In genomic region chr5:98771389-98772109, GRCh38 we compare ENCODE assay signal across 8 cellular contexts. TPM values are rescaled to one million over a fixed set of nuclear protein-coding genes. Genes with fewer than 3 reads are reported as not detected.
A peak's percentile ranks its signal among the peaks of the same experiment; 100 is the strongest.
DNase-seq lines count a peak whose midpoint lies in the region; ATAC-seq, FAIRE-seq and TF ChIP-seq lines count a peak whose summit lies in the region.

No MANE protein-coding gene starts in this region.

- H3K4me1 ChIP-seq in endothelial cell of umbilical vein (ENCODE audit: control insufficient read depth, extremely low read depth, insufficient read depth, low read length) (peaks cover 36% of the 10 kb centered on the region), mononuclear cell (ENCODE audit: insufficient read depth, low read length) (peaks cover 61% of the 10 kb centered on the region)

- H3K79me2 ChIP-seq in endothelial cell of umbilical vein (ENCODE audit: control insufficient read depth, insufficient read depth, low read length), result peaks cover 38% of the 10 kb centered on the region

- H3K9me3 ChIP-seq in endothelial cell of umbilical vein (replicated peaks; ENCODE audit: control insufficient read depth, insufficient read depth, low read length), result no peaks in the 10 kb centered on the region
- H3K9me3 ChIP-seq in mononuclear cell (ENCODE audit: low read depth, low read length), result no peaks in the 10 kb centered on the region

- H4K20me1 ChIP-seq in endothelial cell of umbilical vein (replicated peaks; ENCODE audit: control insufficient read depth, extremely low read depth, insufficient read depth, low read length), result peaks cover 5% of the 10 kb centered on the region

- H3K27me3 ChIP-seq in endothelial cell of umbilical vein (ENCODE audit: control insufficient read depth in 2 of 2, insufficient read depth in 2 of 2, low read length in 2 of 2) (no peaks in the 10 kb centered on the region), mononuclear cell (ENCODE audit: insufficient read depth, low read length) (peaks cover 80% of the 10 kb centered on the region)

- dilution Hi-C loops in endothelial cell of umbilical vein (cut with MboI; ENCODE audit: extremely low pct_ligation_motif_present, low sequenced_read_pairs), result no loop called here

- FAIRE-seq in endothelial cell of umbilical vein (lab: Jason Lieb, UNC), result no peak

- H3K27ac ChIP-seq in endothelial cell of umbilical vein (ENCODE audit: insufficient read depth, low read depth, low read length), result peak overlapping the region; percentile 73

- TF ChIP-seq POLR2A in endothelial cell of umbilical vein (IDR thresholded peaks at IDR 0.05; ENCODE audit: low read depth, low read length), result no peak

- CTCF ChIA-PET in endothelial cell of umbilical vein (lab: Charles Lee), result interaction anchor here (0.8 to 7.2 kb wide), 16 partner anchors 9 to 1540 kb away, joined by 3 to 94 read pairs (median 5); no protein-coding TSS in a partner anchor

- ATAC-seq in HG03432 (IDR thresholded peaks at IDR 0.05; ENCODE audit: unreplicated experiment) (peak; percentile 7), HG02970 (IDR thresholded peaks at IDR 0.05; ENCODE audit: low FRiP score, unreplicated experiment) (no peak)

- H3K9ac ChIP-seq in endothelial cell of umbilical vein (replicated peaks; ENCODE audit: extremely low read depth, insufficient read depth, low read length), result peak overlapping the region; percentile 87

- H3K36me3 ChIP-seq in endothelial cell of umbilical vein (ENCODE audit: control insufficient read depth in 2 of 2, extremely low read depth in 1 of 2, insufficient read depth in 2 of 2, low read length in 2 of 2), result no peaks in the 10 kb centered on the region

- H3K9me1 ChIP-seq in endothelial cell of umbilical vein (replicated peaks; ENCODE audit: control insufficient read depth, extremely low read depth, insufficient read depth, low read length), result no peaks in the 10 kb centered on the region

- H3K4me3 ChIP-seq in endothelial cell of umbilical vein (replicated peaks in 1 of 3; ENCODE audit: insufficient read depth in 1 of 3, low read depth in 1 of 3, low read length in 3 of 3), result peak overlapping the region; percentile 70 to 96 (median 90)
- peak overlapping the region; percentile 47 for H3K4me3 ChIP-seq in mononuclear cell (ENCODE audit: low read length)

- peak; percentile 67 to 75 for TF ChIP-seq CTCF in endothelial cell of umbilical vein (IDR thresholded peaks at IDR 0.05; ENCODE audit: extremely low read depth in 1 of 2, insufficient read depth in 1 of 2, low read depth in 1 of 2, low read length in 2 of 2)

- peak overlapping the region; percentile 60 for H2AFZ ChIP-seq in endothelial cell of umbilical vein (ENCODE audit: low read depth, low read length)

- DNase-seq in Daoy (ENCODE audit: low read depth), result peak; percentile 82
- peak; percentile 52 to 83 for DNase-seq in NCI-H526 (lab: John Stamatoyannopoulos, UW)
- peak; percentile 50 to 61 for DNase-seq in activated CD4-positive, alpha-beta T cell treated with anti-CD3 and anti-CD28 coated beads, Interleukin-2, amount 50 U/mL, for 48 hours
- peak; percentile 92 for DNase-seq in endothelial cell of umbilical vein (ENCODE audit: low read depth, low spot score)
- DNase-seq in stromal cell of bone marrow (ENCODE audit: low read depth), result peak; percentile 89

- no TSS peak for BruUV-seq in endothelial cell of umbilical vein (replicated peaks; lab: Mats Ljungman, UMichigan)

- POLR2A ChIA-PET in endothelial cell of umbilical vein (lab: Charles Lee), result no interaction called here

- intact Hi-C loops in endothelial cell of umbilical vein (cut with micrococcal nuclease), result loop anchor here (1.0 to 10.0 kb wide), 9 partner anchors 261 to 1889 kb away; partner anchors contain the start of gene LNPEP

- peak overlapping the region; percentile 98 for H3K4me2 ChIP-seq in endothelial cell of umbilical vein (ENCODE audit: insufficient read depth, low read length)

TF ChIP-seq in endothelial cell of umbilical vein, 7 proteins besides CTCF, POLR2A, EP300 and RAD21:
- TF ChIP-seq GATA2 (IDR thresholded peaks at IDR 0.05; ENCODE audit: insufficient read depth, insufficient read length, low read depth, low read length) (no peak), EZH2 (IDR thresholded peaks at IDR 0.05; ENCODE audit: borderline replicate concordance, low read depth, low read length, severe bottlenecking) (no peak), JUN (IDR thresholded peaks at IDR 0.05; ENCODE audit: borderline replicate concordance, insufficient read depth, insufficient read length, low read depth) (no peak), MYC (IDR thresholded peaks at IDR 0.05; ENCODE audit: low read depth, low read length) (no peak), FOS (IDR thresholded peaks at IDR 0.05; ENCODE audit: borderline replicate concordance, insufficient read depth, low read length) (no peak), POLR2AphosphoS5 (IDR thresholded peaks at IDR 0.05; ENCODE audit: insufficient read depth, low read depth, low read length) (no peak)
- TF ChIP-seq, protein P1, sequence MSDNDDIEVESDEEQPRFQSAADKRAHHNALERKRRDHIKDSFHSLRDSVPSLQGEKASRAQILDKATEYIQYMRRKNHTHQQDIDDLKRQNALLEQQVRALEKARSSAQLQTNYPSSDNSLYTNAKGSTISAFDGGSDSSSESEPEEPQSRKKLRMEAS (IDR thresholded peaks at IDR 0.05; ENCODE audit: insufficient read depth, insufficient read length), result no peak

RNA-seq across cellular contexts. Expression of gene RGMB, which starts 1.9 kb away (rescaled TPM):
- total RNA-seq in Daoy (2014; rRNA removed; shearing (Covaris generic)), result 12.5 and 17.9 TPM in 2 replicates
- 27.5 and 31.3 TPM in 2 replicates for total RNA-seq in endothelial cell of umbilical vein
- 15.0 and 16.2 TPM in 2 replicates for polyA plus RNA-seq in endothelial cell of umbilical vein
- polyA plus RNA-seq in endothelial cell of umbilical vein (2011; cell fraction: cytosol; rRNA removed), result 13.5 and 14.2 TPM in 2 replicates
- polyA plus RNA-seq in endothelial cell of umbilical vein (2011; cell fraction: nucleus; rRNA removed), result 29.2 and 29.3 TPM in 2 replicates
- polyA plus RNA-seq in endothelial cell of umbilical vein (2012), result 11.3 and 14.2 TPM in 2 replicates
- 32.2 and 38.1 TPM in 2 replicates for polyA minus RNA-seq in endothelial cell of umbilical vein
- 13.5 TPM for polyA minus RNA-seq in endothelial cell of umbilical vein (2011; cell fraction: cytosol; rRNA and poly(A)+ RNA removed)
- polyA minus RNA-seq in endothelial cell of umbilical vein (2011; cell fraction: nucleus; rRNA and poly(A)+ RNA removed), result 60.5 and 67.9 TPM in 2 replicates
- 21.3 TPM for total RNA-seq in mononuclear cell
